14 cellular contexts compared by ENCODE assay signal in the genomic region with DNA sequence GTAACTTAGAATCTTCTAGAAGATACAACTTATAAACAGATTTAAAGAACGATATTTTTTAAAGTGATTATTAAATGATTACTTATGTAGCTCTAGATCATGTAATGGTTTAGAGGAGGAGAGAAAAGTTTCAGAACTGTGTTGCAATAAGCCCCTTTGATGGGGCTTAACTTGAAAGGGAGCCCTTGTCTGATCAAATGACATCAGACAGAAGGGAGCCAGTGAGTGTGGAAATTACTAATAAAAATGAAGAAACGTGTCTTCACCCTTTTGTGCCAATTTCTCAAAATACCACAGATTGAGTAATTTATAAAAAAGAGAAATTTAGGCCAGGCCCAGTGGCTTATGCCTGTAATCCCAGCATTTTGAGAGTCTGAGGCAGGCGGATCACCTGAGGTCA.
"Had no signal": no experiment of that assay in that cellular context is flagged by ENCODE, and none has a peak within 500 bp of the region (broad histone marks: within the 10 kb centered on the region; RNA-seq: fewer than 3 reads in every experiment).

No MANE protein-coding gene starts in this region.

- H3K9me3 ChIP-seq: upper lobe of left lung had no signal

- ATAC-seq: activated T-helper 17 cell treated with anti-CD3 and anti-CD28 coated beads, Interleukin-2, amount 50 U/mL, for 72 hours; effector memory CD8-positive, alpha-beta T cell; WTC11 had no signal

- H3K27me3 ChIP-seq: brain microvascular endothelial cell, hepatocyte, upper lobe of left lung had no signal

- H3K36me3 ChIP-seq: brain microvascular endothelial cell, upper lobe of left lung had no signal

- H3K4me3 ChIP-seq: hepatocyte, upper lobe of left lung had no signal

- H3K4me2 ChIP-seq: hepatocyte had no signal

- H3K4me1 ChIP-seq: upper lobe of left lung had no signal

- DNase-seq: activated CD4-positive, alpha-beta T cell treated with anti-CD3 and anti-CD28 coated beads, Interleukin-2, amount 10 ng/mL, durations not matched to agents 7 days and 5 days; activated naive CD4-positive, alpha-beta T cell treated with anti-CD3 and anti-CD28 coated beads, Interleukin-2, amount 50 U/mL, for 16 hours; activated T-cell treated with anti-CD3 and anti-CD28 coated beads for 4 hours; amniotic stem cell; effector memory CD8-positive, alpha-beta T cell; erythroblast; kidney glomerular epithelial cell; stimulated activated CD4-positive, alpha-beta T cell treated with anti-CD3 and anti-CD28 coated beads, Interleukin-4, amount 100 ng/mL, for 1 hour; stimulated activated CD8-positive, alpha-beta memory T cell treated with anti-CD3 and anti-CD28 coated beads, Interleukin-4, amount 100 ng/mL, for 48 hours; upper lobe of left lung had no signal

- H3K27ac ChIP-seq: brain microvascular endothelial cell, hepatocyte, upper lobe of left lung had no signal
